In genomic region chr5:169772688-169773087, GRCh38 we compare ENCODE assay signal across 16 cellular contexts.
DNase-seq lines count a peak whose midpoint lies in the region; TF ChIP-seq lines count a peak whose summit lies in the region.
"Had no signal": no experiment of that assay in that cellular context is flagged by ENCODE, and none has a peak within 500 bp of the region (broad histone marks: within the 10 kb centered on the region; RNA-seq: fewer than 3 reads in every experiment).

No MANE protein-coding gene starts in this region.

- H3K9ac ChIP-seq in mesenchymal stem cell (ENCODE audit: low read length) = no peak overlapping the region

- no peak overlapping the region for H2AFZ ChIP-seq in mesenchymal stem cell (ENCODE audit: low read depth, low read length)

- H2BK5ac ChIP-seq in mesenchymal stem cell (ENCODE audit: low read depth, low read length, poor library complexity, severe bottlenecking) = no peak overlapping the region

- H2AK5ac ChIP-seq in mesenchymal stem cell (ENCODE audit: low read length, severe bottlenecking) = peak overlapping the region; percentile 27

- no peak overlapping the region for H3K14ac ChIP-seq in mesenchymal stem cell (ENCODE audit: low read length in 2 of 2)

- H4K91ac ChIP-seq in mesenchymal stem cell (ENCODE audit: low read length) = no peak overlapping the region

- H4K8ac ChIP-seq in mesenchymal stem cell (ENCODE audit: low read length) = no peak overlapping the region

- H3K4me3 ChIP-seq in HEK293 (ENCODE audit: low read depth, low read length) (no peak overlapping the region), mesenchymal stem cell (ENCODE audit: insufficient read depth in 1 of 2, low read depth in 1 of 2, low read length in 2 of 2) (no peak overlapping the region), breast epithelium (no peak overlapping the region), tibial artery (no peak overlapping the region)

- no peak overlapping the region for H2BK15ac ChIP-seq in mesenchymal stem cell (ENCODE audit: low read depth, poor library complexity, severe bottlenecking)

- no peaks in the 10 kb centered on the region for H3K4me1 ChIP-seq in HEK293 (ENCODE audit: control insufficient read depth, insufficient read depth, low read length)
- peaks cover 10% of the 10 kb centered on the region for H3K4me1 ChIP-seq in mesenchymal stem cell (ENCODE audit: control insufficient read depth, insufficient read depth, low read depth, low read length)
- H3K4me1 ChIP-seq in breast epithelium = no peaks in the 10 kb centered on the region
- no peaks in the 10 kb centered on the region for H3K4me1 ChIP-seq in tibial artery
- H3K4me1 ChIP-seq: BE2C had no signal

- no peak overlapping the region for H3K4ac ChIP-seq in mesenchymal stem cell (ENCODE audit: low read depth in 1 of 2, low read length in 2 of 2)

- no peak overlapping the region for H2BK120ac ChIP-seq in mesenchymal stem cell (ENCODE audit: low read depth, low read length)

- H3K4me2 ChIP-seq in mesenchymal stem cell (ENCODE audit: low read length, poor library complexity, severe bottlenecking) = no peak overlapping the region

- no peak overlapping the region for H3K18ac ChIP-seq in mesenchymal stem cell (ENCODE audit: low read depth in 1 of 2, low read length in 2 of 2)

- H3K27ac ChIP-seq in HEK293 (ENCODE audit: extremely low read depth, low read depth, low read length) = no peak overlapping the region
- no peak overlapping the region for H3K27ac ChIP-seq in mesenchymal stem cell (ENCODE audit: low read length, poor library complexity, severe bottlenecking)
- no peak overlapping the region for H3K27ac ChIP-seq in breast epithelium
- no peak overlapping the region for H3K27ac ChIP-seq in tibial artery
- H3K27ac ChIP-seq: C4-2B, HL-60 had no signal

- H3K23ac ChIP-seq in mesenchymal stem cell (ENCODE audit: low read length in 2 of 2) = no peak overlapping the region

- H3K36me3 ChIP-seq in HEK293 (ENCODE audit: control insufficient read depth in 2 of 2, insufficient read depth in 1 of 2, low read length in 2 of 2) = no peaks in the 10 kb centered on the region
- no peaks in the 10 kb centered on the region for H3K36me3 ChIP-seq in mesenchymal stem cell (ENCODE audit: control insufficient read depth in 1 of 2, insufficient read depth in 2 of 2, low read depth in 1 of 2, low read length in 2 of 2)
- H3K36me3 ChIP-seq in breast epithelium = no peaks in the 10 kb centered on the region
- no peaks in the 10 kb centered on the region for H3K36me3 ChIP-seq in tibial artery
- H3K36me3 ChIP-seq: BE2C had no signal

- H3K27me3 ChIP-seq in mesenchymal stem cell (ENCODE audit: control insufficient read depth in 1 of 2, insufficient read depth in 1 of 2, low read length in 2 of 2) (no peaks in the 10 kb centered on the region), breast epithelium (no peaks in the 10 kb centered on the region), tibial artery (no peaks in the 10 kb centered on the region)
- H3K27me3 ChIP-seq: BE2C had no signal

- TF ChIP-seq POLR2A in breast epithelium (IDR thresholded peaks at IDR 0.05) = no peak

- WGBS in mesenchymal stem cell = 67% methylated on average over 6 of the region's 6 CpGs

- H3K79me1 ChIP-seq in mesenchymal stem cell (replicated peaks; ENCODE audit: low read length, poor library complexity, severe bottlenecking) = no peaks in the 10 kb centered on the region

- peak; percentile 56 for DNase-seq in Daoy (ENCODE audit: low read depth)
- peak; percentile 36 for DNase-seq in NCI-H69 (lab: John Stamatoyannopoulos, UW)
- DNase-seq in mesenchymal stem cell = no peak
- DNase-seq in breast epithelium (ENCODE audit: low spot score in 2 of 2) = no peak
- DNase-seq in tibial artery = no peak
- no peak for DNase-seq in KBM-7
- DNase-seq: BE2C; CD4-positive, alpha-beta memory T cell; DMS153; DMS79 treated with DMSO at 0.1 percent for 48 hours; GOT3; H9; KG1 had no signal

- intact Hi-C loops in breast epithelium (cut with DNase I; ENCODE audit: low total_unique reads) (no loop called here), tibial artery (cut with DNase I; ENCODE audit: low total_unique reads) (no loop called here)

- CTCF ChIA-PET in HEK293 (lab: Yijun Ruan, JAX) = no interaction called here

- in situ Hi-C loops in KBM-7 (cut with MboI; ENCODE audit: low pct_unique_long_range_greater_than_20kb, low sequenced_read_pairs) = no loop called here

- no peak for TF ChIP-seq CTCF in HEK293 (tag by site-specific recombination; IDR thresholded peaks at IDR 0.05)
- TF ChIP-seq CTCF in breast epithelium (IDR thresholded peaks at IDR 0.05) = no peak
- TF ChIP-seq CTCF in tibial artery (IDR thresholded peaks at IDR 0.05) = no peak

- no peak overlapping the region for H2BK12ac ChIP-seq in mesenchymal stem cell (ENCODE audit: low read length in 2 of 2)

- POLR2A ChIA-PET in HEK293 (lab: Yijun Ruan, JAX) = no interaction called here

- no peaks in the 10 kb centered on the region for H3K9me3 ChIP-seq in HEK293 (ENCODE audit: control insufficient read depth, insufficient read depth, low read depth, low read length)
- H3K9me3 ChIP-seq in mesenchymal stem cell (ENCODE audit: control insufficient read depth, low read length) = no peaks in the 10 kb centered on the region
- H3K9me3 ChIP-seq in breast epithelium = no peaks in the 10 kb centered on the region
- no peaks in the 10 kb centered on the region for H3K9me3 ChIP-seq in tibial artery
- H3K9me3 ChIP-seq: BE2C had no signal

TF ChIP-seq in HEK293, 187 proteins besides CTCF, POLR2A, EP300 and RAD21:
- TF ChIP-seq GLIS1 (tag by site-specific recombination; IDR thresholded peaks at IDR 0.05) (peak; percentile 18; the same call in 1 of the 2 replicates), ZNF302 (tag by site-specific recombination; IDR thresholded peaks at IDR 0.05; ENCODE audit: low read depth) (no peak), GLI2 (tag by site-specific recombination; IDR thresholded peaks at IDR 0.05; ENCODE audit: borderline replicate concordance, low read depth) (no peak)

Comparison
In these comparisons a context has a peak if more than half of its experiments do, and no peak if none do; other contexts are left out.
1. DNase-seq: peak in Daoy (single experiment) and NCI-H69 (single experiment); none in mesenchymal stem cell (single experiment), breast epithelium (0 of 2), tibial artery (0 of 2) and KBM-7 (single experiment).